21 cellular contexts compared by ENCODE assay signal in genomic region chr13:28583661-28584091, GRCh38.
DNase-seq lines count a peak whose midpoint lies in the region; FAIRE-seq and TF ChIP-seq lines count a peak whose summit lies in the region.
"Had no signal": no experiment of that assay in that cellular context is flagged by ENCODE, and none has a peak within 500 bp of the region (broad histone marks: within the 10 kb centered on the region; RNA-seq: fewer than 3 reads in every experiment).

No MANE protein-coding gene starts in this region.

- CTCF ChIA-PET in HEK293 (lab: Yijun Ruan, JAX) (interaction anchor here (0.6 kb wide), 1 partner anchor 35 kb away, joined by 3 read pairs; no protein-coding TSS in a partner anchor), H1 (lab: Charles Lee; ENCODE audit: partially characterized antibody) (interaction anchor here (1.0 kb wide), 1 partner anchor 30 kb away, joined by 3 read pairs; no protein-coding TSS in a partner anchor)

- no peak overlapping the region for H3K18ac ChIP-seq in H1 (ENCODE audit: extremely low read depth, low read length)

- TF ChIP-seq RAD21 in H1 (IDR thresholded peaks at IDR 0.05 in 1 of 2, conservative IDR thresholded peaks at IDR 0.05 in 1 of 2; ENCODE audit: low read depth in 2 of 2, low read length in 2 of 2) = no peak

- WGBS in H1 (ENCODE audit: extremely low coverage in 1 of 2, insufficient coverage in 1 of 2, insufficient read length in 1 of 2, insufficient replicate concordance in 2 of 2, low coverage in 1 of 2, low lambda C conversion rate in 2 of 2, missing lambda C conversion rate in 1 of 2), 2 experiments = 83% methylated on average over 19 of the region's 19 CpGs; no CpG with 5 or more reads in 1 of the 2 experiments
- 71 to 80% methylated on average over 16 to 18 of the region's 19 CpGs for WGBS in mesodermal cell (ENCODE audit: insufficient coverage in 2 of 2), 2 experiments

- no peaks in the 10 kb centered on the region for H3K23me2 ChIP-seq in H1 (ENCODE audit: low read depth, low read length)

- H4K91ac ChIP-seq in H1 (replicated peaks; ENCODE audit: insufficient read length, low read length) = no peak overlapping the region

- H3K9me3 ChIP-seq in HEK293 (ENCODE audit: control insufficient read depth, insufficient read depth, low read depth, low read length) (no peaks in the 10 kb centered on the region), H1 (ENCODE audit: insufficient read depth in 2 of 2, low read depth in 1 of 2, low read length in 1 of 2) (no peaks in the 10 kb centered on the region), mesodermal cell (ENCODE audit: control insufficient read depth, low read length) (no peaks in the 10 kb centered on the region)
- H3K9me3 ChIP-seq: left ventricle myocardium inferior, sigmoid colon had no signal

- POLR2A ChIA-PET in HEK293 (lab: Yijun Ruan, JAX) = interaction anchor here (0.6 kb wide), 1 partner anchor 213 kb away, joined by 9 read pairs; no protein-coding TSS in a partner anchor
- POLR2A ChIA-PET in H1 (lab: Charles Lee; ENCODE audit: partially characterized antibody) = no interaction called here

- H3K79me2 ChIP-seq in H1 (ENCODE audit: control insufficient read depth in 1 of 2, insufficient read depth in 2 of 2, low read length in 2 of 2) = no peaks in the 10 kb centered on the region

- no peak for FAIRE-seq in H1 (lab: Jason Lieb, UNC)
- FAIRE-seq: G401.6, urothelium cell line had no signal

- H3K4me3 ChIP-seq in HEK293 (ENCODE audit: low read depth, low read length) (no peak overlapping the region), H1 (ENCODE audit: extremely low read depth in 1 of 4, insufficient read depth in 2 of 4, low read depth in 3 of 4, low read length in 4 of 4) (no peak overlapping the region), mesodermal cell (ENCODE audit: extremely low read depth, insufficient read depth, low read length, poor library complexity, severe bottlenecking) (no peak overlapping the region)
- H3K4me3 ChIP-seq: left ventricle myocardium inferior, PC-9, sigmoid colon had no signal

- TF ChIP-seq EP300 in H1 (IDR thresholded peaks at IDR 0.05; ENCODE audit: borderline replicate concordance in 1 of 2, low read depth in 2 of 2, low read length in 2 of 2) = no peak

- H2BK20ac ChIP-seq in H1 (ENCODE audit: low read length) = no peak overlapping the region

- H4K8ac ChIP-seq in H1 (ENCODE audit: extremely low read depth, insufficient read depth, low read length) = peak overlapping the region; percentile 25; the same call in 1 of the 2 replicates

- no peak overlapping the region for H4K5ac ChIP-seq in H1 (ENCODE audit: insufficient read length, low read depth, low read length)

- H2AFZ ChIP-seq in H1 (ENCODE audit: low read length) = no peak overlapping the region
- H2AFZ ChIP-seq: PC-9 had no signal

- no peaks in the 10 kb centered on the region for H3K36me3 ChIP-seq in HEK293 (ENCODE audit: control insufficient read depth in 2 of 2, insufficient read depth in 1 of 2, low read length in 2 of 2)
- no peaks in the 10 kb centered on the region for H3K36me3 ChIP-seq in H1 (ENCODE audit: control insufficient read depth in 2 of 4, insufficient read depth in 4 of 4, low read length in 3 of 4)
- H3K36me3 ChIP-seq in mesodermal cell (ENCODE audit: control insufficient read depth, insufficient read depth, low read length) = no peaks in the 10 kb centered on the region
- H3K36me3 ChIP-seq: left ventricle myocardium inferior, sigmoid colon had no signal

- no peak overlapping the region for H3K27ac ChIP-seq in HEK293 (ENCODE audit: extremely low read depth, low read depth, low read length)
- H3K27ac ChIP-seq in H1 (ENCODE audit: low read depth, low read length) = no peak overlapping the region
- H3K27ac ChIP-seq in mesodermal cell (ENCODE audit: low read depth, low read length, severe bottlenecking) = peak overlapping the region; percentile 13
- H3K27ac ChIP-seq: left ventricle myocardium inferior, PC-9, sigmoid colon had no signal

- H2BK15ac ChIP-seq in H1 (ENCODE audit: low read length) = no peak overlapping the region

- H3K27me3 ChIP-seq in H1 (replicated peaks in 1 of 4; ENCODE audit: control insufficient read depth in 3 of 4, extremely low read depth in 1 of 4, insufficient read depth in 3 of 4, low read length in 3 of 4) = no peaks in the 10 kb centered on the region; a peak in 1 of 7 replicates
- H3K27me3 ChIP-seq: sigmoid colon had no signal

- H3K79me1 ChIP-seq in H1 (ENCODE audit: low read depth, low read length) = no peaks in the 10 kb centered on the region

- H3K9ac ChIP-seq in H1 (replicated peaks in 1 of 4; ENCODE audit: extremely low read depth in 1 of 4, low read depth in 3 of 4, low read length in 3 of 4) = no peak overlapping the region

- TF ChIP-seq CTCF in HEK293 (tag by site-specific recombination; IDR thresholded peaks at IDR 0.05) = no peak
- TF ChIP-seq CTCF in H1 (IDR thresholded peaks at IDR 0.05; ENCODE audit: control extremely low read depth in 1 of 3, insufficient read depth in 1 of 3, low read depth in 1 of 3, low read length in 3 of 3) = no peak

- no peaks in the 10 kb centered on the region for H4K20me1 ChIP-seq in H1 (replicated peaks in 1 of 2; ENCODE audit: control insufficient read depth in 1 of 2, insufficient read depth in 2 of 2, low read length in 2 of 2)

- no peak overlapping the region for H3K4ac ChIP-seq in H1 (replicated peaks; ENCODE audit: insufficient read length, low read depth, low read length)

- no peak overlapping the region for H3K23ac ChIP-seq in H1 (ENCODE audit: insufficient read length)

- H3K4me1 ChIP-seq in HEK293 (ENCODE audit: control insufficient read depth, insufficient read depth, low read length) (peaks cover 7% of the 10 kb centered on the region), H1 (replicated peaks in 1 of 4; ENCODE audit: control insufficient read depth in 3 of 4, insufficient read depth in 4 of 4, low read length in 3 of 4) (peaks cover 0 to 12% (median 7%) of the 10 kb centered on the region in 4 experiments; a peak in 5 of 7 replicates), mesodermal cell (ENCODE audit: control insufficient read depth, insufficient read depth, low read length, poor library complexity, severe bottlenecking) (peaks cover 36% of the 10 kb centered on the region)
- H3K4me1 ChIP-seq: left ventricle myocardium inferior, sigmoid colon had no signal

- H3K4me2 ChIP-seq in H1 (ENCODE audit: insufficient read depth in 1 of 2, low read depth in 2 of 2, low read length in 2 of 2) = no peak overlapping the region
- H3K4me2 ChIP-seq: PC-9 had no signal

- DNase-seq in AG20443 (ENCODE audit: low spot score) = peak; percentile 61
- no peak for DNase-seq in H1 (ENCODE audit: low read depth in 1 of 2, low spot score in 2 of 2)
- no peak for DNase-seq in NCI-H2081 (lab: John Stamatoyannopoulos, UW)
- DNase-seq in cortex of kidney (lab: John Stamatoyannopoulos, UW) = no peak
- DNase-seq in activated CD4-positive, alpha-beta T cell treated with anti-CD3 and anti-CD28 coated beads for 48 hours = no peak
- DNase-seq in activated CD4-positive, alpha-beta T cell treated with anti-CD3 and anti-CD28 coated beads, Interleukin-2, amount 50 U/mL, for 48 hours = no peak
- DNase-seq: activated CD4-positive, alpha-beta T cell treated with anti-CD3 and anti-CD28 coated beads, Interleukin-2, amount 10 ng/mL, durations not matched to agents 24 days and 14 days; CD4-positive, CD25-positive, alpha-beta regulatory T cell; effector CD8-positive, alpha-beta T cell; left ventricle myocardium inferior; midbrain; NCI-H1930; NCI-H345; PC-9; SHP77 treated with DMSO at 0.1 percent for 48 hours; sigmoid colon; T-helper 1 cell had no signal

- no peak for TF ChIP-seq POLR2A in H1 (IDR thresholded peaks at IDR 0.05; ENCODE audit: control extremely low read depth in 1 of 2, low read depth in 2 of 2, low read length in 2 of 2)

- no peak overlapping the region for H2BK12ac ChIP-seq in H1 (ENCODE audit: low read depth, low read length)

- no peak overlapping the region for H2BK120ac ChIP-seq in H1 (replicated peaks; ENCODE audit: low read depth, low read length)

- H3K14ac ChIP-seq in H1 (ENCODE audit: insufficient read length) = no peak overlapping the region

- H2BK5ac ChIP-seq in H1 (ENCODE audit: low read depth, low read length) = no peak overlapping the region

- H3K56ac ChIP-seq in H1 (replicated peaks; ENCODE audit: insufficient read length, low read depth, low read length) = no peak overlapping the region

- H2AK5ac ChIP-seq in H1 (ENCODE audit: low read depth, low read length) = no peak overlapping the region

TF ChIP-seq in HEK293, 187 proteins besides CTCF, POLR2A, EP300 and RAD21 (continues in another document):
- TF ChIP-seq EGR2 (tag by site-specific recombination; IDR thresholded peaks at IDR 0.05; ENCODE audit: low read depth) (peak; percentile 93), ZFHX2 (tag by site-specific recombination; conservative IDR thresholded peaks at IDR 0.05) (peak; percentile 84), ZNF16 (tag by site-specific recombination; IDR thresholded peaks at IDR 0.05; ENCODE audit: low read depth) (no peak), ZNF670 (tag by site-specific recombination; IDR thresholded peaks at IDR 0.05; ENCODE audit: low read depth) (no peak), ZNF121 (tag by site-specific recombination; IDR thresholded peaks at IDR 0.05) (no peak)

TF ChIP-seq in H1, 55 proteins besides CTCF, POLR2A, EP300 and RAD21 (continues in another document):
- no peak for TF ChIP-seq SIN3A (conservative IDR thresholded peaks at IDR 0.05 in 1 of 2, IDR thresholded peaks at IDR 0.05 in 1 of 2; ENCODE audit: low read depth in 1 of 2, low read length in 2 of 2)
